ENCODE assay signal across 9 cellular contexts in genomic region chr10:14200645-14201534, GRCh38.
A peak's percentile ranks its signal among the peaks of the same experiment; 100 is the strongest.
DNase-seq lines count a peak whose midpoint lies in the region; ATAC-seq and TF ChIP-seq lines count a peak whose summit lies in the region.
"Had no signal": no experiment of that assay in that cellular context is flagged by ENCODE, and none has a peak within 500 bp of the region (broad histone marks: within the 10 kb centered on the region; RNA-seq: fewer than 3 reads in every experiment).

No MANE protein-coding gene starts in this region.

- no peak overlapping the region for H3K27ac ChIP-seq in iPS DF 6.9 (ENCODE audit: low read length)

- ATAC-seq in GM21576 (IDR thresholded peaks at IDR 0.05; ENCODE audit: unreplicated experiment) (no peak), HG03095 (IDR thresholded peaks at IDR 0.05; ENCODE audit: unreplicated experiment) (no peak), GM19467 (IDR thresholded peaks at IDR 0.05; ENCODE audit: unreplicated experiment) (no peak)

- no peaks in the 10 kb centered on the region for H3K27me3 ChIP-seq in iPS DF 6.9 (ENCODE audit: control insufficient read depth, insufficient read depth, low read length)

- no peak overlapping the region for H3K4me3 ChIP-seq in GM12864 (ENCODE audit: low read depth, low read length)
- no peak overlapping the region for H3K4me3 ChIP-seq in iPS DF 6.9 (ENCODE audit: low read length)

- no peaks in the 10 kb centered on the region for H3K36me3 ChIP-seq in iPS DF 6.9 (ENCODE audit: control insufficient read depth, insufficient read depth, low read length)

- no peak for DNase-seq in AG09319 (ENCODE audit: extremely low read depth, low read depth)
- DNase-seq in GM12864 (ENCODE audit: low read depth), result no peak
- peak; percentile 60 for DNase-seq in SK-N-DZ (ENCODE audit: low spot score)
- DNase-seq in iPS DF 6.9 (ENCODE audit: low read depth, low spot score), result peak; percentile 39
- no peak for DNase-seq in glomerular visceral epithelial cell (ENCODE audit: extremely low spot score)
- DNase-seq: NCI-H2227 treated with DMSO at 0.1 percent for 48 hours had no signal

- no peaks in the 10 kb centered on the region for H3K4me1 ChIP-seq in iPS DF 6.9 (ENCODE audit: control insufficient read depth, insufficient read depth, low read length)

- peak; percentile 26 for TF ChIP-seq CTCF in AG09319 (IDR thresholded peaks at IDR 0.05; ENCODE audit: low read depth, low read length)
- peak; percentile 45 for TF ChIP-seq CTCF in GM12864 (IDR thresholded peaks at IDR 0.05; ENCODE audit: low read depth, low read length, missing control alignments)

- no peaks in the 10 kb centered on the region for H3K9me3 ChIP-seq in iPS DF 6.9 (ENCODE audit: control insufficient read depth, insufficient read depth, low read length)

- no CpG with 5 or more reads among the region's 16 CpGs for WGBS in iPS DF 6.9 (ENCODE audit: insufficient coverage, insufficient read length)

Comparison
In these comparisons a context has a peak if more than half of its experiments do, and no peak if none do; other contexts are left out.
1. DNase-seq: peak in SK-N-DZ (single experiment) and iPS DF 6.9 (single experiment); none in AG09319 (single experiment), GM12864 (single experiment) and glomerular visceral epithelial cell (single experiment).